In the genomic region with DNA sequence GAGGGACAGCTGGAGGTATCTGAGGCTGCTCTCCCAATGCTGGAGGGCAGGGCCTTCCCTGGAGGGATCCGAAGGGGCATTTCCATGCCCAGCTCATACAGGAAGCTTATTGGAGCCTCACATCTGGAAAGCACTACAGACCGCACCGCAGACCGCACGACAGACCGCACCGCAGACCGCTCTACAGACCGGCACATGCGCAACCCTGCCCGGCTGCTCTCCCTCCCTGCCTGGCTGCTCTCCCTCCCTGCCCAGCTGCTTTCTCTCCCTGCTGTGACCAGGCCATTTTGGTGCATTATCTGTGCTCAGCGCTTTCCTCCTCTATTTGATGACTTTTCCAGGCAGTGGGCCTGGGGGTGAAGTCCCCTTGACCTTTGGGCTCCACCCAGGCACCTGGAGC, we compare ENCODE assay signal across 36 cellular contexts. TPM values are rescaled to one million over a fixed set of nuclear protein-coding genes. Genes with fewer than 3 reads are reported as not detected.
"Had no signal": no experiment of that assay in that cellular context is flagged by ENCODE, and none has a peak within 500 bp of the region (broad histone marks: within the 10 kb centered on the region; RNA-seq: fewer than 3 reads in every experiment).

No MANE protein-coding gene starts in this region.

- H3K4me3 ChIP-seq: ascending aorta, breast epithelium, cardiac muscle cell, esophagus muscularis mucosa, gastrocnemius medialis, heart right ventricle, hepatocyte had no signal

- H3K4me1 Mint-ChIP-seq: activated B cell treated with CpG ODN at 0.5 μM for 24 hours; activated naive CD4-positive, alpha-beta T cell treated with anti-CD3 and anti-CD28 coated beads, Interleukin-2, amount 50 U/mL, for 24 hours; activated naive CD8-positive, alpha-beta T cell treated with anti-CD3 and anti-CD28 coated beads for 36 hours; activated naive CD8-positive, alpha-beta T cell treated with anti-CD3 and anti-CD28 coated beads, Interleukin-2, amount 50 U/mL, for 24 hours had no signal

- H3K27me3 Mint-ChIP-seq: activated naive CD4-positive, alpha-beta T cell treated with anti-CD3 and anti-CD28 coated beads, Interleukin-2, amount 50 U/mL, for 24 hours had no signal

- H2AFZ ChIP-seq: hepatocyte had no signal

- H3K27ac Mint-ChIP-seq: activated B cell treated with CpG ODN at 0.5 μM for 24 hours; activated CD8-positive, alpha-beta T cell treated with anti-CD3 and anti-CD28 coated beads for 36 hours; activated naive CD4-positive, alpha-beta T cell treated with anti-CD3 and anti-CD28 coated beads for 36 hours; activated naive CD4-positive, alpha-beta T cell treated with anti-CD3 and anti-CD28 coated beads, Interleukin-2, amount 50 U/mL, for 24 hours; activated naive CD8-positive, alpha-beta T cell treated with anti-CD3 and anti-CD28 coated beads for 36 hours; activated naive CD8-positive, alpha-beta T cell treated with anti-CD3 and anti-CD28 coated beads, Interleukin-2, amount 50 U/mL, for 24 hours; activated T-helper 1 cell treated with anti-CD3 and anti-CD28 coated beads, Interleukin-12 subunit alpha, Interleukin-12 subunit beta, Interleukin-2, Interleukin-4 antibody, amounts not matched to agents 30 ng/mL and 10 ng/mL and 1 ng/mL, durations not matched to agents 14 hours and 24 hours and 36 hours; activated T-helper 2 cell treated with anti-CD3 and anti-CD28 coated beads, Interferon-gamma antibody, Interleukin-2, Interleukin-4, amounts not matched to agents 10 μg/mL and 5 μg/mL and 100 μg/mL, durations not matched to agents 14 hours and 24 hours and 36 hours; brain; effector memory CD8-positive, alpha-beta T cell; T-helper 17 cell; T-helper 2 cell treated with Interferon-gamma antibody and Interleukin-4, amounts not matched to agents 5 μg/mL and 100 μg/mL, for 36 hours had no signal

- H3K36me3 ChIP-seq: ascending aorta, breast epithelium, cardiac muscle cell, esophagus muscularis mucosa, gastrocnemius medialis, heart right ventricle, WERI-Rb-1 had no signal

- DNase-seq: activated B cell treated with CpG ODN at 0.5 μM for 24 hours; activated CD4-positive, alpha-beta T cell treated with anti-CD3 and anti-CD28 coated beads for 48 hours; activated CD4-positive, alpha-beta T cell treated with anti-CD3 and anti-CD28 coated beads, Interleukin-2, amount 50 U/mL, for 1 hour; activated CD4-positive, alpha-beta T cell treated with anti-CD3 and anti-CD28 coated beads, Interleukin-2, amount 50 U/mL, for 48 hours; activated CD8-positive, alpha-beta memory T cell treated with anti-CD3 and anti-CD28 coated beads for 24 hours; activated CD8-positive, alpha-beta T cell treated with anti-CD3 and anti-CD28 coated beads for 36 hours; activated effector memory CD4-positive, alpha-beta T cell treated with anti-CD3 and anti-CD28 coated beads, Interleukin-2, amount 50 U/mL, for 16 hours; activated naive CD4-positive, alpha-beta T cell treated with anti-CD3 and anti-CD28 coated beads for 36 hours; activated naive CD8-positive, alpha-beta T cell treated with anti-CD3 and anti-CD28 coated beads for 36 hours; activated naive CD8-positive, alpha-beta T cell treated with anti-CD3 and anti-CD28 coated beads, Interleukin-2, amount 50 U/mL, for 24 hours; activated T-cell treated with anti-CD3 and anti-CD28 coated beads, Interleukin-2, amount 50 U/mL, for 1 hour; activated T-cell treated with anti-CD3 and anti-CD28 coated beads, Interleukin-2, amount 50 U/mL, for 48 hours; central memory CD4-positive, alpha-beta T cell; cortex of kidney; dermis blood vessel endothelial cell; effector CD4-positive, alpha-beta T cell; effector memory CD8-positive, alpha-beta T cell; erythroblast; foreskin keratinocyte; gastrocnemius medialis; heart right ventricle; T-helper 17 cell; T1000 had no signal

- H3K4me2 ChIP-seq: hepatocyte had no signal

- H3K79me2 ChIP-seq: hepatocyte had no signal

- H3K9me3 ChIP-seq: ascending aorta, breast epithelium, esophagus muscularis mucosa, gastrocnemius medialis, heart right ventricle had no signal

- FAIRE-seq: colon had no signal

- H3K27ac ChIP-seq: ascending aorta, breast epithelium, cardiac muscle cell, esophagus muscularis mucosa, foreskin keratinocyte, gastrocnemius medialis, heart right ventricle, hepatocyte had no signal

- H3K4me3 Mint-ChIP-seq: activated B cell treated with CpG ODN at 0.5 μM for 24 hours; activated CD8-positive, alpha-beta T cell treated with anti-CD3 and anti-CD28 coated beads for 36 hours; activated naive CD4-positive, alpha-beta T cell treated with anti-CD3 and anti-CD28 coated beads for 36 hours; activated naive CD4-positive, alpha-beta T cell treated with anti-CD3 and anti-CD28 coated beads, Interleukin-2, amount 50 U/mL, for 24 hours; activated naive CD8-positive, alpha-beta T cell treated with anti-CD3 and anti-CD28 coated beads for 36 hours; activated naive CD8-positive, alpha-beta T cell treated with anti-CD3 and anti-CD28 coated beads, Interleukin-2, amount 50 U/mL, for 24 hours; activated T-helper 1 cell treated with anti-CD3 and anti-CD28 coated beads, Interleukin-12 subunit alpha, Interleukin-12 subunit beta, Interleukin-2, Interleukin-4 antibody, amounts not matched to agents 30 ng/mL and 10 ng/mL and 1 ng/mL, durations not matched to agents 14 hours and 24 hours and 36 hours; brain; effector memory CD8-positive, alpha-beta T cell; T-helper 17 cell; T-helper 2 cell treated with Interferon-gamma antibody and Interleukin-4, amounts not matched to agents 5 μg/mL and 100 μg/mL, for 36 hours had no signal

- H3K27me3 ChIP-seq: ascending aorta, foreskin keratinocyte had no signal

- H3K4me1 ChIP-seq: ascending aorta, breast epithelium, esophagus muscularis mucosa, foreskin keratinocyte, gastrocnemius medialis, heart right ventricle had no signal

- ATAC-seq: activated CD4-positive, CD25-positive, alpha-beta regulatory T cell treated with anti-CD3 and anti-CD28 coated beads, Interleukin-2, amount 50 U/mL, for 24 hours; activated CD8-positive, alpha-beta T cell treated with anti-CD3 and anti-CD28 coated beads for 36 hours; activated naive CD8-positive, alpha-beta T cell treated with anti-CD3 and anti-CD28 coated beads, Interleukin-2, amount 50 U/mL, for 24 hours; effector memory CD8-positive, alpha-beta T cell; foreskin keratinocyte; gastrocnemius medialis; heart right ventricle; T-helper 17 cell had no signal

- H3K36me3 Mint-ChIP-seq: activated naive CD4-positive, alpha-beta T cell treated with anti-CD3 and anti-CD28 coated beads, Interleukin-2, amount 50 U/mL, for 24 hours; activated naive CD8-positive, alpha-beta T cell treated with anti-CD3 and anti-CD28 coated beads for 36 hours; brain had no signal

- H3K9me3 Mint-ChIP-seq: activated B cell treated with CpG ODN at 0.5 μM for 24 hours; activated CD8-positive, alpha-beta T cell treated with anti-CD3 and anti-CD28 coated beads for 36 hours; activated naive CD4-positive, alpha-beta T cell treated with anti-CD3 and anti-CD28 coated beads for 36 hours; activated naive CD4-positive, alpha-beta T cell treated with anti-CD3 and anti-CD28 coated beads, Interleukin-2, amount 50 U/mL, for 24 hours; activated naive CD8-positive, alpha-beta T cell treated with anti-CD3 and anti-CD28 coated beads for 36 hours; activated naive CD8-positive, alpha-beta T cell treated with anti-CD3 and anti-CD28 coated beads, Interleukin-2, amount 50 U/mL, for 24 hours; activated T-helper 1 cell treated with anti-CD3 and anti-CD28 coated beads, Interleukin-12 subunit alpha, Interleukin-12 subunit beta, Interleukin-2, Interleukin-4 antibody, amounts not matched to agents 30 ng/mL and 10 ng/mL and 1 ng/mL, durations not matched to agents 14 hours and 24 hours and 36 hours; activated T-helper 2 cell treated with anti-CD3 and anti-CD28 coated beads, Interferon-gamma antibody, Interleukin-2, Interleukin-4, amounts not matched to agents 10 μg/mL and 5 μg/mL and 100 μg/mL, durations not matched to agents 14 hours and 24 hours and 36 hours; effector memory CD8-positive, alpha-beta T cell; T-helper 2 cell treated with Interferon-gamma antibody and Interleukin-4, amounts not matched to agents 5 μg/mL and 100 μg/mL, for 36 hours had no signal

RNA-seq across cellular contexts. Expression of a gene that starts 39.6 kb away (rescaled TPM):
- total RNA-seq: activated B cell treated with CpG ODN at 0.5 μM for 24 hours; activated CD8-positive, alpha-beta T cell treated with anti-CD3 and anti-CD28 coated beads for 36 hours; activated naive CD4-positive, alpha-beta T cell treated with anti-CD3 and anti-CD28 coated beads for 36 hours; activated naive CD8-positive, alpha-beta T cell treated with anti-CD3 and anti-CD28 coated beads for 36 hours; activated T-helper 1 cell treated with anti-CD3 and anti-CD28 coated beads, Interleukin-12 subunit alpha, Interleukin-12 subunit beta, Interleukin-2, Interleukin-4 antibody, amounts not matched to agents 30 ng/mL and 10 ng/mL and 1 ng/mL, durations not matched to agents 14 hours and 24 hours and 36 hours; activated T-helper 2 cell treated with anti-CD3 and anti-CD28 coated beads, Interferon-gamma antibody, Interleukin-2, Interleukin-4, amounts not matched to agents 10 μg/mL and 5 μg/mL and 100 μg/mL, durations not matched to agents 14 hours and 24 hours and 36 hours; ascending aorta; cardiac muscle cell; dermis blood vessel endothelial cell; foreskin keratinocyte; hepatocyte; T-helper 17 cell had no signal
- polyA plus RNA-seq: cardiac muscle cell, foreskin keratinocyte had no signal
